ENCODE assay signal across 1 cellular context in genomic region chr15:70197318-70197944, GRCh38.
TF ChIP-seq lines count a peak whose summit lies in the region.

No MANE protein-coding gene starts in this region.

TF ChIP-seq in liver, 16 proteins besides CTCF, POLR2A, EP300 and RAD21 (continued from another document):
- TF ChIP-seq, protein P1, sequence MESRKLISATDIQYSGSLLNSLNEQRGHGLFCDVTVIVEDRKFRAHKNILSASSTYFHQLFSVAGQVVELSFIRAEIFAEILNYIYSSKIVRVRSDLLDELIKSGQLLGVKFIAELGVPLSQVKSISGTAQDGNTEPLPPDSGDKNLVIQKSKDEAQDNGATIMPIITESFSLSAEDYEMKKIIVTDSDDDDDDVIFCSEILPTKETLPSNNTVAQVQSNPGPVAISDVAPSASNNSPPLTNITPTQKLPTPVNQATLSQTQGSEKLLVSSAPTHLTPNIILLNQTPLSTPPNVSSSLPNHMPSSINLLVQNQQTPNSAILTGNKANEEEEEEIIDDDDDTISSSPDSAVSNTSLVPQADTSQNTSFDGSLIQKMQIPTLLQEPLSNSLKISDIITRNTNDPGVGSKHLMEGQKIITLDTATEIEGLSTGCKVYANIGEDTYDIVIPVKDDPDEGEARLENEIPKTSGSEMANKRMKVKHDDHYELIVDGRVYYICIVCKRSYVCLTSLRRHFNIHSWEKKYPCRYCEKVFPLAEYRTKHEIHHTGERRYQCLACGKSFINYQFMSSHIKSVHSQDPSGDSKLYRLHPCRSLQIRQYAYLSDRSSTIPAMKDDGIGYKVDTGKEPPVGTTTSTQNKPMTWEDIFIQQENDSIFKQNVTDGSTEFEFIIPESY (IDR thresholded peaks at IDR 0.05), result no peak
- TF ChIP-seq HNF4A (conservative IDR thresholded peaks at IDR 0.05) (no peak), YY1 (IDR thresholded peaks at IDR 0.05) (no peak), RXRA (IDR thresholded peaks at IDR 0.05) (no peak), NR2F2 (IDR thresholded peaks at IDR 0.05) (no peak), MAX (IDR thresholded peaks at IDR 0.05) (no peak), FOXA2 (IDR thresholded peaks at IDR 0.05) (no peak)
